Comparison of ENCODE assay signal across 17 cellular contexts in the genomic region with DNA sequence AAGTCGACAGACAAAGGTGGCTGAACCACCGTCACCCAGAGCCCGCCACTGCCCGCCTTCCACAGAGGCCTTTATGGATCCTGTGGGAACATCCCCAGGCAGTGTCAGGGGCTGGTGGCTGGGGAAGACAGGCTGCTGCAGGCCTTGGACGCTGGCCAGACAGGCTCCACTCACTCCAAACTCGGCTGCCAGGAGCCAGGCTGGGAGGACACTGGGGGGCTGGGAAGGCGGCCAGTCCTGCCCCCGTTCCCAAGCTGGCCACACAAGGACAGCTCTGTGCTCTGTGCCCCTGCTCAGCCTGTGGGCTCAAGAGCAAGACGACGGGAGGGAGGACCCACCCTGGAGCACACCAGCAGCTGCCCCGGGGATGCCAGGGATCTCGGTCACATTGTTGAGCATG. TPM values are rescaled to one million over a fixed set of nuclear protein-coding genes. Genes with fewer than 3 reads are reported as not detected.
DNase-seq lines count a peak whose midpoint lies in the region; ATAC-seq and TF ChIP-seq lines count a peak whose summit lies in the region.
"Had no signal": no experiment of that assay in that cellular context is flagged by ENCODE, and none has a peak within 500 bp of the region (broad histone marks: within the 10 kb centered on the region; RNA-seq: fewer than 3 reads in every experiment).

No MANE protein-coding gene starts in this region.

- intact Hi-C loops in vagina (cut with DNase I) = no loop called here

- H3K4me3 ChIP-seq in gastroesophageal sphincter = no peak overlapping the region
- no peak overlapping the region for H3K4me3 ChIP-seq in stomach smooth muscle (ENCODE audit: low read length in 2 of 2)
- H3K4me3 ChIP-seq in vagina = no peak overlapping the region

- 60% methylated on average over 2 of the region's 12 CpGs; no CpG with 5 or more reads in 1 of the 2 donors for WGBS in gastroesophageal sphincter (ENCODE audit: low coverage in 1 of 2), 2 donors

- ATAC-seq in gastroesophageal sphincter = no peak
- no peak for ATAC-seq in GM21381 (IDR thresholded peaks at IDR 0.05; ENCODE audit: unreplicated experiment)
- ATAC-seq: HCT116; natural killer cell treated with Interleukin-12 subunit alpha and Interleukin-12 subunit beta and Interleukin-15 and Interleukin-18, amount 100 ng/mL, for 72 hours had no signal

- H3K27me3 ChIP-seq in gastroesophageal sphincter (no peaks in the 10 kb centered on the region), stomach smooth muscle (ENCODE audit: control insufficient read depth in 1 of 2, insufficient read depth in 2 of 2, low read length in 2 of 2) (no peaks in the 10 kb centered on the region), vagina (no peaks in the 10 kb centered on the region)

- peaks cover 0 to 100% of the 10 kb centered on the region in 2 donors for H3K36me3 ChIP-seq in gastroesophageal sphincter
- peaks cover 64% of the 10 kb centered on the region in 2 donors for H3K36me3 ChIP-seq in stomach smooth muscle (ENCODE audit: control insufficient read depth in 2 of 2, insufficient read depth in 2 of 2, low read length in 2 of 2)
- H3K36me3 ChIP-seq in vagina = peaks cover 0 to 69% of the 10 kb centered on the region in 2 donors

- no peak for TF ChIP-seq CTCF in gastroesophageal sphincter (IDR thresholded peaks at IDR 0.05)
- no peak for TF ChIP-seq CTCF in vagina (IDR thresholded peaks at IDR 0.05)

- H3K4me1 ChIP-seq in gastroesophageal sphincter = peaks cover 0 to 42% (median 11%) of the 10 kb centered on the region in 3 donors
- H3K4me1 ChIP-seq in stomach smooth muscle (ENCODE audit: control insufficient read depth, insufficient read depth, low read length) = peaks cover 20% of the 10 kb centered on the region
- H3K4me1 ChIP-seq in vagina = peaks cover 16% of the 10 kb centered on the region

- DNase-seq in medulla oblongata (ENCODE audit: extremely low spot score) = peak; percentile 91
- no peak for DNase-seq in vagina (ENCODE audit: extremely low spot score in 2 of 2)
- no peak for DNase-seq in LoVo (ENCODE audit: low spot score)
- DNase-seq in NOMO-1 (lab: John Stamatoyannopoulos, UW; ENCODE audit: unreplicated experiment in 2 of 2) = no peak
- DNase-seq: activated B cell treated with CpG ODN at 0.5 μM for 24 hours, AML-193, DMS53, KG1, NCI-H1436 treated with DMSO at 0.1 percent for 48 hours had no signal

- H3K9me3 ChIP-seq in gastroesophageal sphincter (no peaks in the 10 kb centered on the region), stomach smooth muscle (ENCODE audit: control insufficient read depth in 2 of 2, low read length in 2 of 2) (no peaks in the 10 kb centered on the region), vagina (no peaks in the 10 kb centered on the region)

- no peak for TF ChIP-seq EP300 in gastroesophageal sphincter (IDR thresholded peaks at IDR 0.05)

- peak overlapping the region in 1 of 2 donors; percentile 42 for H3K9ac ChIP-seq in stomach smooth muscle (ENCODE audit: low read length in 2 of 2)

- H3K27ac ChIP-seq in gastroesophageal sphincter (peak overlapping the region in 3 of 4 donors; percentile 38 to 70 (median 64)), stomach smooth muscle (ENCODE audit: low read length) (peak overlapping the region; percentile 66), vagina (no peak overlapping the region)

- TF ChIP-seq POLR2A in Raji (IDR thresholded peaks at IDR 0.05; ENCODE audit: insufficient read depth, low read depth, low read length) (0 out of 2 replicates have a peak, but pooled peaks have one; percentile 10), gastroesophageal sphincter (IDR thresholded peaks at IDR 0.05) (no peak), vagina (IDR thresholded peaks at IDR 0.05) (no peak)

RNA-seq across cellular contexts. Expression of a gene that starts 7.6 kb away (rescaled TPM):
- 10 to 100 TPM; 10.8 to 25.8 (median 15.9) TPM for total RNA-seq in gastroesophageal sphincter
- total RNA-seq in vagina = 33.4 TPM

RNA-seq across cellular contexts. Expression of a gene that starts 14.8 kb away (rescaled TPM):
- total RNA-seq in gastroesophageal sphincter = 10 to 100 TPM; 26.5 to 33.8 (median 32.6) TPM
- total RNA-seq in vagina = 45.2 TPM

RNA-seq across cellular contexts. Expression of a gene that starts 17.0 kb away (rescaled TPM):
- total RNA-seq in gastroesophageal sphincter (100 to 1,000 TPM in 1 of 4 donors, 10 to 100 TPM in 3; 54.7 to 121 (median 64.0) TPM), vagina (43.2 TPM)

RNA-seq across cellular contexts. Expression of a gene that starts 19.8 kb away (rescaled TPM):
- total RNA-seq in gastroesophageal sphincter (1 to 10 TPM in 2 of 4 donors, not detected in 2; 1.2 to 5.0 TPM), vagina (3.2 TPM)
- total RNA-seq: kidney epithelial cell had no signal

RNA-seq across cellular contexts. Expression of a gene that starts 28.8 kb away (rescaled TPM):
- 1 to 10 TPM in 1 of 4 donors, not detected in 3; 1.4 TPM for total RNA-seq in gastroesophageal sphincter
- not detected for total RNA-seq in vagina
- total RNA-seq: kidney epithelial cell; natural killer cell treated with Interleukin-12 subunit alpha and Interleukin-12 subunit beta and Interleukin-15 and Interleukin-18, amount 100 ng/mL, for 72 hours; OCI-LY7 had no signal
